ENCODE assay signal across 1 cellular context in genomic region chr1:203628185-203628996, GRCh38.
TF ChIP-seq lines count a peak whose summit lies in the region.

No MANE protein-coding gene starts in this region.

TF ChIP-seq in HEK293, 187 proteins besides CTCF, POLR2A, EP300 and RAD21 (continued from another document):
- no peak for TF ChIP-seq ELK4 (IDR thresholded peaks at IDR 0.05; ENCODE audit: borderline replicate concordance, low read depth, low read length)
- TF ChIP-seq SCRT1 (tag by site-specific recombination; IDR thresholded peaks at IDR 0.05; ENCODE audit: borderline replicate concordance) = no peak
- no peak for TF ChIP-seq ZNF335 (tag by site-specific recombination; conservative IDR thresholded peaks at IDR 0.05)
- TF ChIP-seq BCL11A (tag by site-specific recombination; IDR thresholded peaks at IDR 0.05; ENCODE audit: low read depth) = no peak
- TF ChIP-seq ZNF146 (tag by site-specific recombination; IDR thresholded peaks at IDR 0.05) = no peak
- TF ChIP-seq ZNF266 (tag by site-specific recombination; IDR thresholded peaks at IDR 0.05; ENCODE audit: low read depth) = no peak
- TF ChIP-seq ZNF561 (tag by site-specific recombination; IDR thresholded peaks at IDR 0.05; ENCODE audit: borderline replicate concordance) = no peak
- TF ChIP-seq ZBTB20 (tag by site-specific recombination; IDR thresholded peaks at IDR 0.05) = peak; percentile 30; the same call in 1 of the 2 replicates
- TF ChIP-seq ZNF155 (tag by site-specific recombination; IDR thresholded peaks at IDR 0.05) = no peak
- TF ChIP-seq ZNF18 (tag by site-specific recombination; IDR thresholded peaks at IDR 0.05) = no peak
- TF ChIP-seq ZNF843 (tag by site-specific recombination; IDR thresholded peaks at IDR 0.05) = no peak
- TF ChIP-seq ZBTB49 (tag by site-specific recombination; IDR thresholded peaks at IDR 0.05; ENCODE audit: low read depth) = no peak
- no peak for TF ChIP-seq ZNF324 (tag by site-specific recombination; IDR thresholded peaks at IDR 0.05)
- no peak for TF ChIP-seq YY2 (tag by site-specific recombination; IDR thresholded peaks at IDR 0.05)
- TF ChIP-seq KLF1 (tag by site-specific recombination; IDR thresholded peaks at IDR 0.05) = peak; percentile 52; the same call in 1 of the 2 replicates
- TF ChIP-seq KLF9 (tag by site-specific recombination; IDR thresholded peaks at IDR 0.05; ENCODE audit: low read depth) = no peak
- no peak for TF ChIP-seq ZNF830 (tag by site-specific recombination; IDR thresholded peaks at IDR 0.05; ENCODE audit: low read depth)
- no peak for TF ChIP-seq ZNF677 (tag by site-specific recombination; IDR thresholded peaks at IDR 0.05)
- TF ChIP-seq ZNF791 (tag by site-specific recombination; IDR thresholded peaks at IDR 0.05) = no peak
- TF ChIP-seq PRDM10 (tag by site-specific recombination; IDR thresholded peaks at IDR 0.05) = 0 out of 2 replicates have a peak, but pooled peaks have one; percentile 4
- no peak for TF ChIP-seq ZNF354C (tag by site-specific recombination; IDR thresholded peaks at IDR 0.05; ENCODE audit: borderline replicate concordance, low read depth)
- no peak for TF ChIP-seq PRDM4 (tag by site-specific recombination; IDR thresholded peaks at IDR 0.05)
- no peak for TF ChIP-seq INSM2 (tag by site-specific recombination; IDR thresholded peaks at IDR 0.05)
- TF ChIP-seq ZNF629 (tag by site-specific recombination; IDR thresholded peaks at IDR 0.05) = no peak
- no peak for TF ChIP-seq ZNF473 (tag by site-specific recombination; IDR thresholded peaks at IDR 0.05)
- no peak for TF ChIP-seq ZNF670 (tag by site-specific recombination; IDR thresholded peaks at IDR 0.05; ENCODE audit: low read depth)
- no peak for TF ChIP-seq ZNF302 (tag by site-specific recombination; IDR thresholded peaks at IDR 0.05; ENCODE audit: low read depth)
- no peak for TF ChIP-seq ZXDB (tag by site-specific recombination; IDR thresholded peaks at IDR 0.05)
- no peak for TF ChIP-seq PATZ1 (tag by site-specific recombination; IDR thresholded peaks at IDR 0.05)
- no peak for TF ChIP-seq ZNF837 (tag by site-specific recombination; IDR thresholded peaks at IDR 0.05)
- no peak for TF ChIP-seq ZNF555 (tag by site-specific recombination; conservative IDR thresholded peaks at IDR 0.05)
- peak; percentile 90 for TF ChIP-seq ZNF600 (tag by site-specific recombination; IDR thresholded peaks at IDR 0.05)
- no peak for TF ChIP-seq ZNF350 (tag by site-specific recombination; IDR thresholded peaks at IDR 0.05)
- no peak for TF ChIP-seq ZNF558 (tag by site-specific recombination; IDR thresholded peaks at IDR 0.05)
- TF ChIP-seq ZNF560 (tag by site-specific recombination; IDR thresholded peaks at IDR 0.05; ENCODE audit: borderline replicate concordance) = no peak
- TF ChIP-seq ZNF580 (tag by site-specific recombination; IDR thresholded peaks at IDR 0.05) = no peak
- TF ChIP-seq KLF16 (tag by site-specific recombination; IDR thresholded peaks at IDR 0.05) = no peak
